35 cellular contexts compared by ENCODE assay signal in the genomic region with DNA sequence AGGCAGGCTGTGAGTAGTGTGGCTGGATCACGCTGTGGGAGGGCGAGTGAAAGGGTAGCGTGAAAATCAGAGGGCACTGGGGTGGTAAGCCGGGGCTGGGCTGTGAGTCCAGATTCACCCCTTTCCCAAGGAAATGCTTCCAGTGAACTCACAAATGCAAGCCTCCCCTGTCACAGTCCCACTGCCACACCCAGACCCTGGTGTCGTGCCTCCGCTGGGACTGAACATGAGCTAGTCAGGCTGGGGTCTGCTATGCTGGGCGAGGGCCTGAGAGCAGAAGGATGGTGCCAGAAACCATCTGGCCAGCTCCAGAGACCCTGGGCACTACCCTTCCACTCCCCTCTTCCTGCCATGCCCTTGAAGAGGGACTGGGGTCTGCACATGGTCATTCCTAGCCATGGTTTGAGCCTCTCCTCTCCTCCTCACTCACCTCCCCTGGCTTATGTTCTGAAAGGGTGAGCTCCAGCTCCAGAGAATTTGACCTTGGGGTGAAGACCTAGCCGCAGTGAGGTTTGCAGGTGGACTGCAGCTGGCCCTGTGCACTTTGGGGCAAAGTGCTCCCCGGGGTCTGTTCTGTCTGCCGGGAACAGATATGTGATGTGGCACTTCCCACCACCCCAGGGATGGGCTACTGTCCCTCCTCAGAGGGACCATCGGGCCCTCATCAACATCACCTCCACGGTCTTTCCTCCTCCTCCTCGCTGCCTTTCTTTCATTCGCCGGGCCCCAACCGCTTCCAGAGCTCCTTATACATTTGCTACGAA.
"Had no signal": no experiment of that assay in that cellular context is flagged by ENCODE, and none has a peak within 500 bp of the region (broad histone marks: within the 10 kb centered on the region; RNA-seq: fewer than 3 reads in every experiment).

No MANE protein-coding gene starts in this region.

- DNase-seq: activated B cell treated with CpG ODN at 0.5 μM for 24 hours; activated CD4-positive, alpha-beta memory T cell treated with anti-CD3 and anti-CD28 coated beads for 36 hours; activated CD4-positive, alpha-beta T cell treated with anti-CD3 and anti-CD28 coated beads for 4 hours; activated CD4-positive, alpha-beta T cell treated with anti-CD3 and anti-CD28 coated beads, Interleukin-2, amount 50 U/mL, for 1 hour; activated CD4-positive, CD25-positive, alpha-beta regulatory T cell treated with anti-CD3 and anti-CD28 coated beads, Interleukin-2, amount 50 U/mL, for 72 hours; activated CD8-positive, alpha-beta memory T cell treated with anti-CD3 and anti-CD28 coated beads, Interleukin-2, amount 50 U/mL, for 4 hours; activated gamma-delta T cell treated with Interleukin-2 at 50 U/mL for 16 hours; activated naive CD4-positive, alpha-beta T cell treated with anti-CD3 and anti-CD28 coated beads for 36 hours; activated T-cell treated with anti-CD3 and anti-CD28 coated beads for 4 hours; activated T-cell treated with anti-CD3 and anti-CD28 coated beads, Interleukin-2, amount 50 U/mL, for 4 hours; adrenal gland; anterior cingulate cortex; brain microvascular endothelial cell; central memory CD4-positive, alpha-beta T cell; Kasumi-1; KG1; MG63; NCI-H1048; NCI-H1105 treated with DMSO at 0.1 percent for 48 hours; NCI-H1436; NCI-H1694 treated with DMSO at 0.1 percent for 48 hours; NCI-H2029; NCI-H345; NCI-H524 treated with DMSO at 0.1 percent for 48 hours; NCI-H748 treated with DMSO at 0.1 percent for 48 hours; NK-92 treated with Interleukin-12 subunit alpha and Interleukin-12 subunit beta, amount 100 ng/mL, for 24 hours; PC-9; Right ventricle myocardium superior; SW 1271; T-helper 1 cell; T-helper 2 cell; T-helper 9 cell had no signal

- H3K27me3 ChIP-seq: adrenal gland, brain microvascular endothelial cell, MG63 had no signal

- H3K4me3 Mint-ChIP-seq: activated B cell treated with CpG ODN at 0.5 μM for 24 hours; activated CD4-positive, alpha-beta memory T cell treated with anti-CD3 and anti-CD28 coated beads for 36 hours; activated naive CD4-positive, alpha-beta T cell treated with anti-CD3 and anti-CD28 coated beads for 36 hours; activated T-cell treated with anti-CD3 and anti-CD28 coated beads, Interleukin-2, amount 50 U/mL, for 4 hours; activated T-helper 1 cell treated with anti-CD3 and anti-CD28 coated beads, Interleukin-12 subunit alpha, Interleukin-12 subunit beta, Interleukin-2, Interleukin-4 antibody, amounts not matched to agents 30 ng/mL and 10 ng/mL and 1 ng/mL, durations not matched to agents 14 hours and 24 hours and 36 hours had no signal

- H3K36me3 Mint-ChIP-seq: activated CD4-positive, alpha-beta memory T cell treated with anti-CD3 and anti-CD28 coated beads for 36 hours; activated naive CD4-positive, alpha-beta T cell treated with anti-CD3 and anti-CD28 coated beads, Interleukin-2, amount 50 U/mL, for 72 hours had no signal

- H3K4me1 Mint-ChIP-seq: activated B cell treated with CpG ODN at 0.5 μM for 24 hours had no signal

- H3K36me3 ChIP-seq: adrenal gland, brain microvascular endothelial cell, MG63 had no signal

- H3K9me3 ChIP-seq: adrenal gland, MG63 had no signal

- H3K27me3 Mint-ChIP-seq: activated B cell treated with CpG ODN at 0.5 μM for 24 hours; activated CD4-positive, alpha-beta memory T cell treated with anti-CD3 and anti-CD28 coated beads for 36 hours had no signal

- H3K4me3 ChIP-seq: adrenal gland, MG63, PC-9 had no signal

- H3K27ac Mint-ChIP-seq: activated B cell treated with CpG ODN at 0.5 μM for 24 hours; activated CD4-positive, alpha-beta memory T cell treated with anti-CD3 and anti-CD28 coated beads for 36 hours; activated naive CD4-positive, alpha-beta T cell treated with anti-CD3 and anti-CD28 coated beads for 36 hours; activated naive CD4-positive, alpha-beta T cell treated with anti-CD3 and anti-CD28 coated beads, Interleukin-2, amount 50 U/mL, for 72 hours; activated T-helper 1 cell treated with anti-CD3 and anti-CD28 coated beads, Interleukin-12 subunit alpha, Interleukin-12 subunit beta, Interleukin-2, Interleukin-4 antibody, amounts not matched to agents 30 ng/mL and 10 ng/mL and 1 ng/mL, durations not matched to agents 14 hours and 24 hours and 36 hours had no signal

- H2AFZ ChIP-seq: PC-9 had no signal

- H3K9me3 Mint-ChIP-seq: activated CD4-positive, alpha-beta memory T cell treated with anti-CD3 and anti-CD28 coated beads for 36 hours; activated naive CD4-positive, alpha-beta T cell treated with anti-CD3 and anti-CD28 coated beads for 36 hours; activated naive CD4-positive, alpha-beta T cell treated with anti-CD3 and anti-CD28 coated beads, Interleukin-2, amount 50 U/mL, for 72 hours; activated T-cell treated with anti-CD3 and anti-CD28 coated beads, Interleukin-2, amount 50 U/mL, for 4 hours; activated T-helper 1 cell treated with anti-CD3 and anti-CD28 coated beads, Interleukin-12 subunit alpha, Interleukin-12 subunit beta, Interleukin-2, Interleukin-4 antibody, amounts not matched to agents 30 ng/mL and 10 ng/mL and 1 ng/mL, durations not matched to agents 14 hours and 24 hours and 36 hours had no signal

- H3K4me1 ChIP-seq: adrenal gland had no signal

- H3K27ac ChIP-seq: adrenal gland, brain microvascular endothelial cell, PC-9, VCaP had no signal

- H3K4me2 ChIP-seq: PC-9 had no signal
